In genomic region chr7:66206116-66206908, GRCh38 we compare ENCODE assay signal across 8 cellular contexts. TPM values are rescaled to one million over a fixed set of nuclear protein-coding genes. Genes with fewer than 3 reads are reported as not detected.
DNase-seq lines count a peak whose midpoint lies in the region; ATAC-seq and TF ChIP-seq lines count a peak whose summit lies in the region.

No MANE protein-coding gene starts in this region.

- TF ChIP-seq CTCF in WERI-Rb-1 (IDR thresholded peaks at IDR 0.05; ENCODE audit: low read depth, low read length): no peak
- no peak for TF ChIP-seq CTCF in foreskin fibroblast (IDR thresholded peaks at IDR 0.05; ENCODE audit: low read depth, low read length)

- no peak overlapping the region for H3K27ac ChIP-seq in WERI-Rb-1

- H3K27me3 ChIP-seq in WERI-Rb-1 (ENCODE audit: insufficient read depth, low read depth, severe bottlenecking): no peaks in the 10 kb centered on the region

- H3K36me3 ChIP-seq in WERI-Rb-1: peaks cover 6% of the 10 kb centered on the region

- intact Hi-C loops in sciatic nerve (cut with DNase I): no loop called here

- H3K4me3 ChIP-seq in WERI-Rb-1 (ENCODE audit: low read depth, low read length) (peak overlapping the region; percentile 72), foreskin fibroblast (ENCODE audit: low read depth in 1 of 2, low read length in 2 of 2) (peak overlapping the region; percentile 83 to 94)

- in situ Hi-C loops in G401 (cut with HindIII; ENCODE audit: low sequenced_read_pairs): no loop called here

- no peaks in the 10 kb centered on the region for H3K9me3 ChIP-seq in WERI-Rb-1 (ENCODE audit: severe bottlenecking)

- ATAC-seq in sciatic nerve (peak; percentile 28), HG03521 (IDR thresholded peaks at IDR 0.05; ENCODE audit: unreplicated experiment) (no peak)

- DNase-seq in G401 (ENCODE audit: low spot score) (peak; percentile 37), WERI-Rb-1 (no peak), foreskin fibroblast (peak in 1 of 2 donors; percentile 60), sciatic nerve (ENCODE audit: low spot score) (no peak), NCI-H2107 treated with DMSO at 0.1 percent for 48 hours (lab: John Stamatoyannopoulos, UW; ENCODE audit: unreplicated experiment) (no peak)
- no peak for DNase-seq in stimulated activated CD4-positive, alpha-beta T cell treated with anti-CD3 and anti-CD28 coated beads, Interleukin-4, amount 100 ng/mL, for 24 hours
- DNase-seq in NK-92 treated with Interleukin-12 subunit alpha and Interleukin-12 subunit beta, amount 100 ng/mL, for 24 hours (lab: John Stamatoyannopoulos, UW): no peak

RNA-seq across cellular contexts. Expression of gene TPST1, which starts 1.2 kb away (rescaled TPM):
- 24.4 and 46.7 TPM in 2 replicates for total RNA-seq in G401 (2014; rRNA removed; shearing (Covaris generic))
- total RNA-seq in sciatic nerve: 29.0 TPM
